Comparison of ENCODE assay signal across 1 cellular context in the genomic region with DNA sequence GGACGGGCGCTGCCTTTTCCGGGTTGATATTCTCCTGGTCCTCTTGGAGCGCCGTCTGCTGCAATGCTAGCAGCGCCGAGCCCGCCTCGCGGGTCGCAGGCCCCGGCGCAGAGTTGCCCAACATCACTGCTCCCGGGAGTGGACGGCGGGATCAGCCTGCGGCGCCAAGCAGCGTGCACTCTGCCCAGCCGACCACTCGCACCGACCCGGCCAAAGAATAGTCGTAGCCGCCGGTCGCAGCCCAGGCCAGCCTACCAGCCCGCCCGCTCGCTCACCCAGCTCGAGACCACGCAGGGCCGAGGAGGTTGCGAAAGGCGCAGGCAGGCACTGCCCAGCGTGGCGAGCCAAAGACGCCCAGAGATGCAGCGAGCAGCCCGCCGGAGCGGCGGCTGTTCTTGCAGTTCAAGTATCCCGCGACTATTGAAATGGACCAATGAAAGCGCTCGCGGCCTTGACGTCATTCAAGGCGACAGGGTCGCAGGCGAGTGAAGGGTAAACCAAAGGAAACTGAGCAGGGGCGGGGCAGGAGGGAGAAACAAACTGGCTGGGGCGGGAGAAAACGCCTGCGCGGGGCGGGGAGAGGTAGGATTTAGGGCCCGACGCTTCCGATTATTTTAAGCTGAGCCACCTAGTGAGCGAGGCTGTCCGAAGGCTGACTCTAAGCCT.
TF ChIP-seq lines count a peak whose summit lies in the region.

A gene (minus strand): TSS at position 379 of the 666 bp plus-strand sequence. CDS start 255 bp downstream, at position 124.

TF ChIP-seq in HEK293, 187 proteins besides CTCF, POLR2A, EP300 and RAD21 (continued from another document):
- TF ChIP-seq, protein P1, sequence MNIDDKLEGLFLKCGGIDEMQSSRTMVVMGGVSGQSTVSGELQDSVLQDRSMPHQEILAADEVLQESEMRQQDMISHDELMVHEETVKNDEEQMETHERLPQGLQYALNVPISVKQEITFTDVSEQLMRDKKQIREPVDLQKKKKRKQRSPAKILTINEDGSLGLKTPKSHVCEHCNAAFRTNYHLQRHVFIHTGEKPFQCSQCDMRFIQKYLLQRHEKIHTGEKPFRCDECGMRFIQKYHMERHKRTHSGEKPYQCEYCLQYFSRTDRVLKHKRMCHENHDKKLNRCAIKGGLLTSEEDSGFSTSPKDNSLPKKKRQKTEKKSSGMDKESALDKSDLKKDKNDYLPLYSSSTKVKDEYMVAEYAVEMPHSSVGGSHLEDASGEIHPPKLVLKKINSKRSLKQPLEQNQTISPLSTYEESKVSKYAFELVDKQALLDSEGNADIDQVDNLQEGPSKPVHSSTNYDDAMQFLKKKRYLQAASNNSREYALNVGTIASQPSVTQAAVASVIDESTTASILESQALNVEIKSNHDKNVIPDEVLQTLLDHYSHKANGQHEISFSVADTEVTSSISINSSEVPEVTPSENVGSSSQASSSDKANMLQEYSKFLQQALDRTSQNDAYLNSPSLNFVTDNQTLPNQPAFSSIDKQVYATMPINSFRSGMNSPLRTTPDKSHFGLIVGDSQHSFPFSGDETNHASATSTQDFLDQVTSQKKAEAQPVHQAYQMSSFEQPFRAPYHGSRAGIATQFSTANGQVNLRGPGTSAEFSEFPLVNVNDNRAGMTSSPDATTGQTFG (tag by site-specific recombination; IDR thresholded peaks at IDR 0.05; ENCODE audit: borderline replicate concordance), result no peak
- TF ChIP-seq, protein P2, sequence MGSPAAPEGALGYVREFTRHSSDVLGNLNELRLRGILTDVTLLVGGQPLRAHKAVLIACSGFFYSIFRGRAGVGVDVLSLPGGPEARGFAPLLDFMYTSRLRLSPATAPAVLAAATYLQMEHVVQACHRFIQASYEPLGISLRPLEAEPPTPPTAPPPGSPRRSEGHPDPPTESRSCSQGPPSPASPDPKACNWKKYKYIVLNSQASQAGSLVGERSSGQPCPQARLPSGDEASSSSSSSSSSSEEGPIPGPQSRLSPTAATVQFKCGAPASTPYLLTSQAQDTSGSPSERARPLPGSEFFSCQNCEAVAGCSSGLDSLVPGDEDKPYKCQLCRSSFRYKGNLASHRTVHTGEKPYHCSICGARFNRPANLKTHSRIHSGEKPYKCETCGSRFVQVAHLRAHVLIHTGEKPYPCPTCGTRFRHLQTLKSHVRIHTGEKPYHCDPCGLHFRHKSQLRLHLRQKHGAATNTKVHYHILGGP (tag by site-specific recombination; IDR thresholded peaks at IDR 0.05), result no peak
- TF ChIP-seq ZNF311 (tag by site-specific recombination; IDR thresholded peaks at IDR 0.05; ENCODE audit: borderline replicate concordance), result no peak
- TF ChIP-seq ZNF391 (tag by site-specific recombination; IDR thresholded peaks at IDR 0.05; ENCODE audit: borderline replicate concordance, low read depth), result 0 out of 2 replicates have a peak, but pooled peaks have one; percentile 35
- no peak for TF ChIP-seq MEIS1 (CRISPR knock-in tag; IDR thresholded peaks at IDR 0.05; ENCODE audit: borderline replicate concordance)
- TF ChIP-seq ZNF514 (tag by site-specific recombination; IDR thresholded peaks at IDR 0.05), result no peak
- TF ChIP-seq HOXA7 (CRISPR knock-in tag; IDR thresholded peaks at IDR 0.05; ENCODE audit: borderline replicate concordance), result no peak
- TF ChIP-seq ZNF596 (tag by site-specific recombination; IDR thresholded peaks at IDR 0.05), result no peak
